Comparison of ENCODE assay signal across 31 cellular contexts in genomic region chr2:240672076-240672700, GRCh38. TPM values are rescaled to one million over a fixed set of nuclear protein-coding genes. Genes with fewer than 3 reads are reported as not detected.
"Had no signal": no experiment of that assay in that cellular context is flagged by ENCODE, and none has a peak within 500 bp of the region (broad histone marks: within the 10 kb centered on the region; RNA-seq: fewer than 3 reads in every experiment).

No MANE protein-coding gene starts in this region.

- H3K9me3 ChIP-seq: breast epithelium, thyroid gland, upper lobe of right lung had no signal

- DNase-seq: activated CD4-positive, alpha-beta T cell treated with anti-CD3 and anti-CD28 coated beads, Interleukin-2, amount 50 U/mL, for 4 hours; activated naive CD4-positive, alpha-beta T cell treated with Interleukin-2 at 50 U/mL for 16 hours; activated naive CD8-positive, alpha-beta T cell treated with anti-CD3 and anti-CD28 coated beads for 36 hours; activated T-cell treated with anti-CD3 and anti-CD28 coated beads, Interleukin-2, amount 50 U/mL, for 48 hours; dorsolateral prefrontal cortex; effector memory CD8-positive, alpha-beta T cell; glutamatergic neuron; hippocampal formation; naive thymus-derived CD4-positive, alpha-beta T cell; stimulated activated CD4-positive, alpha-beta T cell treated with anti-CD3 and anti-CD28 coated beads, Interleukin-4, amount 100 ng/mL, for 4 hours; stimulated activated naive CD8-positive, alpha-beta T cell treated with anti-CD3 and anti-CD28 coated beads, Interleukin-15, Interleukin-2, amounts not matched to agents 100 U/mL and 50 U/mL, for 24 hours; T1000; thyroid gland; upper lobe of right lung had no signal

- ATAC-seq: effector memory CD8-positive, alpha-beta T cell; esophagus mucosa; naive thymus-derived CD4-positive, alpha-beta T cell; right cardiac atrium; stimulated activated naive CD8-positive, alpha-beta T cell treated with anti-CD3 and anti-CD28 coated beads, Interleukin-15, Interleukin-2, amounts not matched to agents 100 U/mL and 50 U/mL, for 24 hours; upper lobe of right lung had no signal

- H3K27ac Mint-ChIP-seq: activated naive CD8-positive, alpha-beta T cell treated with anti-CD3 and anti-CD28 coated beads for 36 hours; effector memory CD8-positive, alpha-beta T cell; naive thymus-derived CD4-positive, alpha-beta T cell; progenitor cell of endocrine pancreas; T-helper 1 cell treated with Interleukin-12 subunit alpha and Interleukin-12 subunit beta and Interleukin-4 antibody, amounts not matched to agents 30 μg/mL and 1 μg/mL, for 36 hours; WTC11 had no signal

- H3K27ac ChIP-seq: breast epithelium, dorsolateral prefrontal cortex, thyroid gland, upper lobe of right lung had no signal

- H3K27me3 ChIP-seq: thyroid gland had no signal

- H3K4me1 ChIP-seq: breast epithelium, thyroid gland, upper lobe of right lung had no signal

- H3K9me3 Mint-ChIP-seq: activated naive CD8-positive, alpha-beta T cell treated with anti-CD3 and anti-CD28 coated beads for 36 hours; central memory CD8-positive, alpha-beta T cell; effector memory CD8-positive, alpha-beta T cell; neural crest cell; T-helper 1 cell treated with Interleukin-12 subunit alpha and Interleukin-12 subunit beta and Interleukin-4 antibody, amounts not matched to agents 30 μg/mL and 1 μg/mL, for 36 hours; WTC11 had no signal

- H3K4me3 ChIP-seq: breast epithelium, lung, thyroid gland, upper lobe of right lung had no signal

- H3K4me3 Mint-ChIP-seq: activated naive CD8-positive, alpha-beta T cell treated with anti-CD3 and anti-CD28 coated beads for 36 hours; central memory CD8-positive, alpha-beta T cell; effector memory CD8-positive, alpha-beta T cell; naive thymus-derived CD4-positive, alpha-beta T cell; neural crest cell; T-helper 1 cell treated with Interleukin-12 subunit alpha and Interleukin-12 subunit beta and Interleukin-4 antibody, amounts not matched to agents 30 μg/mL and 1 μg/mL, for 36 hours; WTC11 had no signal

- H3K36me3 Mint-ChIP-seq: activated naive CD8-positive, alpha-beta T cell treated with anti-CD3 and anti-CD28 coated beads for 36 hours; naive thymus-derived CD4-positive, alpha-beta T cell; WTC11 had no signal

- FAIRE-seq: astrocyte, colon, endothelial cell of umbilical vein, frontal cortex, keratinocyte had no signal

- H3K36me3 ChIP-seq: breast epithelium, thyroid gland, upper lobe of right lung had no signal

- H3K4me1 Mint-ChIP-seq: activated naive CD8-positive, alpha-beta T cell treated with anti-CD3 and anti-CD28 coated beads for 36 hours; central memory CD8-positive, alpha-beta T cell; neural crest cell; WTC11 had no signal

RNA-seq across cellular contexts. Expression of gene AQP12B, which starts 10.5 kb away (rescaled TPM):
- total RNA-seq: activated CD8-positive, alpha-beta memory T cell treated with anti-CD3 and anti-CD28 coated beads for 36 hours; activated naive CD8-positive, alpha-beta T cell treated with anti-CD3 and anti-CD28 coated beads for 36 hours; astrocyte; breast epithelium; dorsolateral prefrontal cortex; endothelial cell of umbilical vein; esophagus mucosa; frontal cortex; naive thymus-derived CD4-positive, alpha-beta T cell; neural crest cell; omental fat pad; progenitor cell of endocrine pancreas; right cardiac atrium; subcutaneous adipose tissue; upper lobe of right lung; WTC11 had no signal

RNA-seq across cellular contexts. Expression of gene AQP12A, which starts 19.5 kb away (rescaled TPM):
- total RNA-seq: activated CD8-positive, alpha-beta memory T cell treated with anti-CD3 and anti-CD28 coated beads for 36 hours; activated naive CD8-positive, alpha-beta T cell treated with anti-CD3 and anti-CD28 coated beads for 36 hours; astrocyte; breast epithelium; dorsolateral prefrontal cortex; endothelial cell of umbilical vein; esophagus mucosa; frontal cortex; lung; naive thymus-derived CD4-positive, alpha-beta T cell; neural crest cell; omental fat pad; progenitor cell of endocrine pancreas; right cardiac atrium; subcutaneous adipose tissue; thyroid gland; upper lobe of right lung; WTC11 had no signal
